Comparison of ENCODE assay signal across 1 cellular context in the genomic region with DNA sequence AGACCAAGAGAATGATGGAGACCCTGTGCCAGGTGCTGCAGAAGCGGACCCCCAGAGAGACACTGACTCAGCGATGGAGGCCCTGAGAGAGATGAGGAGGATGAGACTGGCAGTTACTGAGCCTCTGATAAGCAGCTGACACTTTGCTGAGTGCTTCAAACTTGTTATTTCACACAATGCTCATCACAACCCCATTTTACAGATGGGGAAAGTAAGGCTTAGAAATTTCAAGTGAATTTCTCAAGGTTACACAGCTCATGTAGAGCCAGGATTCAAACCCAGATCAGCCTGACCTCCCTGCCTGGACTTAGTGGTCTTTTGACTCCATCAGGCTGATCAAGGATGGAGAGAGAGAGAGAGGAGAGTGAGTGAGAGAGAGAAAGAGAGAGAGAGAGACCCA.
TF ChIP-seq lines count a peak whose summit lies in the region.

No MANE protein-coding gene starts in this region.

TF ChIP-seq in HCT116, 20 proteins besides CTCF, POLR2A, EP300 and RAD21 (continued from another document):
- TF ChIP-seq, protein P1, sequence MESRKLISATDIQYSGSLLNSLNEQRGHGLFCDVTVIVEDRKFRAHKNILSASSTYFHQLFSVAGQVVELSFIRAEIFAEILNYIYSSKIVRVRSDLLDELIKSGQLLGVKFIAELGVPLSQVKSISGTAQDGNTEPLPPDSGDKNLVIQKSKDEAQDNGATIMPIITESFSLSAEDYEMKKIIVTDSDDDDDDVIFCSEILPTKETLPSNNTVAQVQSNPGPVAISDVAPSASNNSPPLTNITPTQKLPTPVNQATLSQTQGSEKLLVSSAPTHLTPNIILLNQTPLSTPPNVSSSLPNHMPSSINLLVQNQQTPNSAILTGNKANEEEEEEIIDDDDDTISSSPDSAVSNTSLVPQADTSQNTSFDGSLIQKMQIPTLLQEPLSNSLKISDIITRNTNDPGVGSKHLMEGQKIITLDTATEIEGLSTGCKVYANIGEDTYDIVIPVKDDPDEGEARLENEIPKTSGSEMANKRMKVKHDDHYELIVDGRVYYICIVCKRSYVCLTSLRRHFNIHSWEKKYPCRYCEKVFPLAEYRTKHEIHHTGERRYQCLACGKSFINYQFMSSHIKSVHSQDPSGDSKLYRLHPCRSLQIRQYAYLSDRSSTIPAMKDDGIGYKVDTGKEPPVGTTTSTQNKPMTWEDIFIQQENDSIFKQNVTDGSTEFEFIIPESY (IDR thresholded peaks at IDR 0.05; ENCODE audit: extremely low read depth, insufficient replicate concordance, low read length) = no peak
- no peak for TF ChIP-seq TCF7L2 (IDR thresholded peaks at IDR 0.05; ENCODE audit: borderline replicate concordance, extremely low read depth, insufficient read depth, insufficient read length)
